In genomic region chr15:56243774-56244236, GRCh38 we compare ENCODE assay signal across 8 cellular contexts. TPM values are rescaled to one million over a fixed set of nuclear protein-coding genes. Genes with fewer than 3 reads are reported as not detected.
A peak's percentile ranks its signal among the peaks of the same experiment; 100 is the strongest.
DNase-seq lines count a peak whose midpoint lies in the region; ATAC-seq, FAIRE-seq and TF ChIP-seq lines count a peak whose summit lies in the region.

Gene RFX7 (minus strand): TSS chr15:56243879. CDS start chr15:56243285, 594 bp downstream.

- no peak for FAIRE-seq in bronchial epithelial cell (lab: Jason Lieb, UNC)

- DNase-seq in GM12865 (ENCODE audit: low read depth) (peak; percentile 85), NCI-H146 (lab: John Stamatoyannopoulos, UW) (peak; percentile 69), WERI-Rb-1 (peak; percentile 83), bronchial epithelial cell (ENCODE audit: low read depth) (peak; percentile 48), inferior parietal cortex (ENCODE audit: extremely low spot score) (peak; percentile 57), smooth muscle cell of the brain vasculature (ENCODE audit: low read depth, low spot score) (peak; percentile 35), foreskin melanocyte (no peak)

- no peaks in the 10 kb centered on the region for H3K9me3 ChIP-seq in WERI-Rb-1 (ENCODE audit: severe bottlenecking)

- peak within 1 kb of the TSS; percentile 73 for H3K4me3 ChIP-seq in GM12865 (ENCODE audit: low read depth, low read length)
- peak within 1 kb of the TSS; percentile 65 for H3K4me3 ChIP-seq in WERI-Rb-1 (ENCODE audit: low read depth, low read length)
- peak within 1 kb of the TSS; percentile 61 for H3K4me3 ChIP-seq in bronchial epithelial cell (ENCODE audit: low read depth, low read length)

- no peaks in the 10 kb centered on the region for H3K27me3 ChIP-seq in WERI-Rb-1 (ENCODE audit: insufficient read depth, low read depth, severe bottlenecking)
- no peaks in the 10 kb centered on the region for H3K27me3 ChIP-seq in bronchial epithelial cell (ENCODE audit: control insufficient read depth, insufficient read depth, low read length)

- H3K27ac ChIP-seq in WERI-Rb-1: peak within 1 kb of the TSS; percentile 86

- ATAC-seq in HG02571 (IDR thresholded peaks at IDR 0.05; ENCODE audit: unreplicated experiment): peak; percentile 44

- H3K36me3 ChIP-seq in WERI-Rb-1 (no peaks in the 10 kb centered on the region; the same call in 1 of the 2 replicates), bronchial epithelial cell (ENCODE audit: control insufficient read depth, insufficient read depth, low read length) (no peaks in the 10 kb centered on the region)

- TF ChIP-seq CTCF in GM12865 (IDR thresholded peaks at IDR 0.05; ENCODE audit: insufficient read depth, low read depth, low read length, missing control alignments) (no peak), WERI-Rb-1 (IDR thresholded peaks at IDR 0.05; ENCODE audit: low read depth, low read length) (no peak), bronchial epithelial cell (IDR thresholded peaks at IDR 0.05; ENCODE audit: insufficient read depth, low read length, severe bottlenecking) (no peak)

RNA-seq across cellular contexts. Expression of gene RFX7, which starts in this region (rescaled TPM):
- 3.1 and 3.2 TPM in 2 replicates for total RNA-seq in bronchial epithelial cell
